Comparison of ENCODE assay signal across 1 cellular context in genomic region chr19:43872547-43873336, GRCh38.
TF ChIP-seq lines count a peak whose summit lies in the region.

No MANE protein-coding gene starts in this region.

TF ChIP-seq in K562, 482 proteins besides CTCF, POLR2A, EP300 and RAD21:
- peak; percentile 96 for TF ChIP-seq ZNF274 (IDR thresholded peaks at IDR 0.05; ENCODE audit: borderline replicate concordance, low read depth, low read length)
- TF ChIP-seq AFF1 (IDR thresholded peaks at IDR 0.05; ENCODE audit: low read depth in 1 of 2, partially characterized antibody in 2 of 2), result no peak
- TF ChIP-seq TCF15 (CRISPR knock-in tag; IDR thresholded peaks at IDR 0.05), result no peak
- TF ChIP-seq ATF7 (IDR thresholded peaks at IDR 0.05), result no peak
